In genomic region chrX:146581981-146582712, GRCh38 we compare ENCODE assay signal across 16 cellular contexts.
DNase-seq lines count a peak whose midpoint lies in the region; ATAC-seq and TF ChIP-seq lines count a peak whose summit lies in the region.
"Had no signal": no experiment of that assay in that cellular context is flagged by ENCODE, and none has a peak within 500 bp of the region (broad histone marks: within the 10 kb centered on the region; RNA-seq: fewer than 3 reads in every experiment).

No MANE protein-coding gene starts in this region.

- DNase-seq in Ammon's horn (ENCODE audit: low spot score) = peak; percentile 2
- DNase-seq in NT2/D1 (ENCODE audit: low read depth, low spot score) = peak; percentile 0
- DNase-seq in iPS DF 4.7 (ENCODE audit: extremely low read depth, low spot score) = peak; percentile 5
- DNase-seq in neural crest cell (ENCODE audit: low read depth, low spot score) = no peak
- no peak for DNase-seq in left colon
- DNase-seq in activated T-cell treated with anti-CD3 and anti-CD28 coated beads, Interleukin-2, amount 50 U/mL, for 24 hours = no peak
- no peak for DNase-seq in right lobe of liver
- DNase-seq: CD4-positive, CD25-positive, alpha-beta regulatory T cell; DMS53; GM23248; HCEC 1CT; HFFc6 had no signal

- H3K27me3 Mint-ChIP-seq in neural crest cell (ENCODE audit: low read depth) = no peaks in the 10 kb centered on the region
- no peaks in the 10 kb centered on the region for H3K27me3 Mint-ChIP-seq in activated T-cell treated with anti-CD3 and anti-CD28 coated beads, Interleukin-2, amount 50 U/mL, for 24 hours
- H3K27me3 Mint-ChIP-seq: CD4-positive, CD25-positive, alpha-beta regulatory T cell had no signal

- peaks cover 4% of the 10 kb centered on the region for H3K36me3 Mint-ChIP-seq in neural crest cell (ENCODE audit: low read depth)
- H3K36me3 Mint-ChIP-seq in activated T-cell treated with anti-CD3 and anti-CD28 coated beads, Interleukin-2, amount 50 U/mL, for 24 hours (ENCODE audit: low read depth) = no peaks in the 10 kb centered on the region
- H3K36me3 Mint-ChIP-seq: CD4-positive, CD25-positive, alpha-beta regulatory T cell had no signal

- H3K36me3 ChIP-seq in NT2/D1 (ENCODE audit: insufficient read depth, insufficient read length, low read length) (no peaks in the 10 kb centered on the region), right lobe of liver (no peaks in the 10 kb centered on the region)
- H3K36me3 ChIP-seq: BLaER1 had no signal

- peak; percentile 16 for TF ChIP-seq CTCF in neural crest cell (conservative IDR thresholded peaks at IDR 0.05)
- TF ChIP-seq CTCF in right lobe of liver (IDR thresholded peaks at IDR 0.05) = no peak

- no peak for TF ChIP-seq POLR2A in right lobe of liver (IDR thresholded peaks at IDR 0.05)

- H3K9me3 ChIP-seq in NT2/D1 (ENCODE audit: insufficient read depth, low read length) (no peaks in the 10 kb centered on the region), right lobe of liver (no peaks in the 10 kb centered on the region)
- H3K9me3 ChIP-seq: BLaER1 had no signal

- no peak overlapping the region for H3K4me3 Mint-ChIP-seq in neural crest cell
- no peak overlapping the region for H3K4me3 Mint-ChIP-seq in activated T-cell treated with anti-CD3 and anti-CD28 coated beads, Interleukin-2, amount 50 U/mL, for 24 hours
- H3K4me3 Mint-ChIP-seq: CD4-positive, CD25-positive, alpha-beta regulatory T cell; HFFc6 had no signal

- H3K27ac Mint-ChIP-seq in neural crest cell (ENCODE audit: unreplicated experiment) = no peak overlapping the region
- H3K27ac Mint-ChIP-seq in activated T-cell treated with anti-CD3 and anti-CD28 coated beads, Interleukin-2, amount 50 U/mL, for 24 hours = no peak overlapping the region
- H3K27ac Mint-ChIP-seq: CD4-positive, CD25-positive, alpha-beta regulatory T cell; HFFc6 had no signal

- H3K27ac ChIP-seq in right lobe of liver = no peak overlapping the region
- H3K27ac ChIP-seq: 22Rv1, BLaER1, GM23248 had no signal

- H3K27me3 ChIP-seq in NT2/D1 (ENCODE audit: insufficient read depth, insufficient read length) (no peaks in the 10 kb centered on the region), right lobe of liver (no peaks in the 10 kb centered on the region)

- ATAC-seq in left colon = no peak
- no peak for ATAC-seq in HG03135 (IDR thresholded peaks at IDR 0.05; ENCODE audit: unreplicated experiment)
- no peak for ATAC-seq in right lobe of liver
- ATAC-seq: GM12878 had no signal

- H3K4me3 ChIP-seq in NT2/D1 (ENCODE audit: insufficient read length, low read depth) (no peak overlapping the region), right lobe of liver (no peak overlapping the region)
- H3K4me3 ChIP-seq: BLaER1, GM12878, GM23248 had no signal

- no peaks in the 10 kb centered on the region for H3K4me1 ChIP-seq in NT2/D1 (ENCODE audit: insufficient read depth, insufficient read length)
- no peaks in the 10 kb centered on the region for H3K4me1 ChIP-seq in right lobe of liver
- H3K4me1 ChIP-seq: BLaER1 had no signal

- 55% methylated on average over 2 of the region's 5 CpGs for WGBS in right lobe of liver (ENCODE audit: insufficient coverage, low coverage, low lambda C conversion rate, missing lambda C conversion rate)

- H3K4me1 Mint-ChIP-seq in neural crest cell = no peaks in the 10 kb centered on the region
- no peaks in the 10 kb centered on the region for H3K4me1 Mint-ChIP-seq in activated T-cell treated with anti-CD3 and anti-CD28 coated beads, Interleukin-2, amount 50 U/mL, for 24 hours (ENCODE audit: low read depth)

- intact Hi-C loops in left colon (cut with DNase I, micrococcal nuclease) (no loop called here), right lobe of liver (cut with DNase I) (no loop called here)

- H3K9me3 Mint-ChIP-seq in neural crest cell = peaks cover 9% of the 10 kb centered on the region
- H3K9me3 Mint-ChIP-seq in activated T-cell treated with anti-CD3 and anti-CD28 coated beads, Interleukin-2, amount 50 U/mL, for 24 hours = peaks cover 2% of the 10 kb centered on the region
- H3K9me3 Mint-ChIP-seq: HFFc6 had no signal

- H3K9ac ChIP-seq in NT2/D1 (ENCODE audit: insufficient read length, low read depth) = no peak overlapping the region
- H3K9ac ChIP-seq: BLaER1, GM23248 had no signal

Comparison
In these comparisons a context has a peak if more than half of its experiments do, and no peak if none do; other contexts are left out.
1. DNase-seq: peak in Ammon's horn (single experiment), NT2/D1 (single experiment) and iPS DF 4.7 (single experiment); none in neural crest cell (single experiment), left colon (0 of 2), activated T-cell treated with anti-CD3 and anti-CD28 coated beads, Interleukin-2, amount 50 U/mL, for 24 hours (single experiment) and right lobe of liver (0 of 3).